11 cellular contexts compared by ENCODE assay signal in the genomic region with DNA sequence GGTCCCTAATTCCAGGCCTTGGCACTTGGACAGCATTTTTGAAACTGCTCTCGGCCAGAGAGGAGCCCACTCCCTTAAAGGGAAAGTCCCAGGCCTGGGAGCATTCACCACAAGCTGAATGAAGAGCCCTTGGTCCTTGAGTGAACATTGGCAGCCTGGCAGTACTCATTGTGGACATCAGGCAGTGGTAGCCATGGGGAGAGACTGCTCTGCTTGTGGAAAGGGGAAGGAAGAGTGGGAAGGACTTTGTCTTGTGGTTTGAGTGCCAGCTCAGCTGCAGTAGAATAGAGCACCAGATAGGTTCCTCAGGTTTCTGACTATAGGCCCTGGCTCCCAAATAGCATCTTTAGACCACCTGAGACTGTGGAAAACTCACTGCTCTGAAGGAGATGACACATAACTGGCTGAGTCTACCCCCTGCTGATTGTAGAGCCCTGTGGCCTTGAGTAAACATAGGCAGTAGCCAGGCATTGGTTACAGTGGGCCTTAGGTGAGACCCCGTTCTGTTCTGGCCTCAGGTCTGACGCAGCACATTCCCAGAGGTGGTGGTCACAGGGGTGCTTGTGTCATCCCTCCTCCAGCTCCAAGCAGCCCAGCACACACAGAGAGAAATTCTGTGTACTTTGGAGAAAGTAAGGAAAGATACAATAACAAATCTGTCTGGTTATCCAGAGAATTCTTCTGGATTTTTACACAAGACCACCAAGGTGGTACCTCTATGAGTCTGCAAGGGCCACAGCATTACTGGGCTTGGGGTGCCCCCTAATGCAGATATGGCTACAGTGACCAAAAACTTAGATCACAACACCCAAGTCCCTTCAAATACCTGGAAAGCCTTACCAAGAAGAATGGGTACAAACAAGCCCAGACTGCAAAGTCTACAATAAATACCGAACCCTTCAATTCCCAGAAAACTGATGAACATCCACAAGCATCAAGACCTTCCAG.
DNase-seq lines count a peak whose midpoint lies in the region; TF ChIP-seq lines count a peak whose summit lies in the region.
"Had no signal": no experiment of that assay in that cellular context is flagged by ENCODE, and none has a peak within 500 bp of the region (broad histone marks: within the 10 kb centered on the region; RNA-seq: fewer than 3 reads in every experiment).

No MANE protein-coding gene starts in this region.

- no peak overlapping the region for H3K4me3 ChIP-seq in uterus
- H3K4me3 ChIP-seq: body of pancreas, SK-N-MC, stomach had no signal

- intact Hi-C loops in uterus (cut with DNase I; ENCODE audit: low total_unique reads) = no loop called here

- DNase-seq in ELR (ENCODE audit: low read depth) (peak; percentile 88), LHCN-M2 (ENCODE audit: low read depth) (peak; percentile 77), dermis blood vessel endothelial cell (peak; percentile 23), non-pigmented ciliary epithelial cell (ENCODE audit: low read depth) (peak; percentile 93), NCI-H446 treated with DMSO at 0.1 percent for 48 hours (lab: John Stamatoyannopoulos, UW) (no peak), uterus (no peak), NCI-H748 (lab: John Stamatoyannopoulos, UW; ENCODE audit: unreplicated experiment) (no peak)
- DNase-seq: NCI-H187, stomach had no signal

- TF ChIP-seq CTCF in uterus (IDR thresholded peaks at IDR 0.05) = peak in 2 of 4 experiments; percentile 9 to 17

- H3K36me3 ChIP-seq in uterus = no peaks in the 10 kb centered on the region
- H3K36me3 ChIP-seq: stomach had no signal

- no peak overlapping the region for H3K27ac ChIP-seq in uterus
- H3K27ac ChIP-seq: body of pancreas, SK-N-MC, stomach had no signal

- H3K9me3 ChIP-seq in uterus = no peaks in the 10 kb centered on the region
- H3K9me3 ChIP-seq: body of pancreas had no signal

- no peaks in the 10 kb centered on the region for H3K27me3 ChIP-seq in uterus
- H3K27me3 ChIP-seq: body of pancreas, stomach had no signal

- TF ChIP-seq POLR2A in uterus (IDR thresholded peaks at IDR 0.05) = no peak

- H3K4me1 ChIP-seq in uterus = no peaks in the 10 kb centered on the region
- H3K4me1 ChIP-seq: body of pancreas had no signal

Comparison
In these comparisons a context has a peak if more than half of its experiments do, and no peak if none do; other contexts are left out.
1. DNase-seq: peak in ELR (single experiment), LHCN-M2 (single experiment), dermis blood vessel endothelial cell (single experiment) and non-pigmented ciliary epithelial cell (single experiment); none in NCI-H446 treated with DMSO at 0.1 percent for 48 hours (single experiment), uterus (0 of 2) and NCI-H748 (single experiment).